14 cellular contexts compared by ENCODE assay signal in genomic region chr6:118207947-118208346, GRCh38.
"Had no signal": no experiment of that assay in that cellular context is flagged by ENCODE, and none has a peak within 500 bp of the region (broad histone marks: within the 10 kb centered on the region; RNA-seq: fewer than 3 reads in every experiment).

No MANE protein-coding gene starts in this region.

- H3K4me1 ChIP-seq: parathyroid adenoma, uterus had no signal

- H3K27ac ChIP-seq: brain microvascular endothelial cell, parathyroid adenoma, uterus, VCaP had no signal

- H2AFZ ChIP-seq: parathyroid adenoma had no signal

- H3K4me3 ChIP-seq: uterus had no signal

- H3K36me3 ChIP-seq: brain microvascular endothelial cell, uterus had no signal

- H3K36me3 Mint-ChIP-seq: activated naive CD8-positive, alpha-beta T cell treated with anti-CD3 and anti-CD28 coated beads for 36 hours had no signal

- H3K79me2 ChIP-seq: parathyroid adenoma had no signal

- H3K4me1 Mint-ChIP-seq: activated naive CD8-positive, alpha-beta T cell treated with anti-CD3 and anti-CD28 coated beads for 36 hours had no signal

- H3K4me3 Mint-ChIP-seq: activated CD8-positive, alpha-beta T cell treated with anti-CD3 and anti-CD28 coated beads for 36 hours; activated naive CD8-positive, alpha-beta T cell treated with anti-CD3 and anti-CD28 coated beads for 36 hours; activated T-cell treated with anti-CD3 and anti-CD28 coated beads, Interleukin-2, amount 50 U/mL, for 72 hours had no signal

- ATAC-seq: activated CD8-positive, alpha-beta T cell treated with anti-CD3 and anti-CD28 coated beads for 36 hours; activated T-cell treated with anti-CD3 and anti-CD28 coated beads, Interleukin-2, amount 50 U/mL, for 72 hours had no signal

- H3K9me3 ChIP-seq: uterus had no signal

- DNase-seq: activated CD4-positive, alpha-beta T cell treated with anti-CD3 and anti-CD28 coated beads for 4 hours; activated CD8-positive, alpha-beta memory T cell treated with anti-CD3 and anti-CD28 coated beads, Interleukin-2, amount 50 U/mL, for 4 hours; activated CD8-positive, alpha-beta T cell treated with anti-CD3 and anti-CD28 coated beads for 36 hours; activated gamma-delta T cell treated with Interleukin-2 at 50 U/mL for 16 hours; activated naive CD8-positive, alpha-beta T cell treated with anti-CD3 and anti-CD28 coated beads for 36 hours; activated T-cell treated with anti-CD3 and anti-CD28 coated beads, Interleukin-2, amount 50 U/mL, for 72 hours; brain microvascular endothelial cell; effector memory CD4-positive, alpha-beta T cell; hippocampal formation; stimulated activated CD4-positive, alpha-beta T cell treated with anti-CD3 and anti-CD28 coated beads, Interleukin-15, amount 100 ng/mL, for 24 hours; stimulated activated CD4-positive, alpha-beta T cell treated with anti-CD3 and anti-CD28 coated beads, Interleukin-4, amount 100 ng/mL, for 4 hours; uterus had no signal

- H3K27me3 ChIP-seq: brain microvascular endothelial cell, uterus had no signal

- H3K27ac Mint-ChIP-seq: activated CD8-positive, alpha-beta T cell treated with anti-CD3 and anti-CD28 coated beads for 36 hours; activated naive CD8-positive, alpha-beta T cell treated with anti-CD3 and anti-CD28 coated beads for 36 hours; activated T-cell treated with anti-CD3 and anti-CD28 coated beads, Interleukin-2, amount 50 U/mL, for 72 hours had no signal

- H3K9ac ChIP-seq: parathyroid adenoma had no signal

- H3K9me3 Mint-ChIP-seq: activated CD8-positive, alpha-beta T cell treated with anti-CD3 and anti-CD28 coated beads for 36 hours; activated naive CD8-positive, alpha-beta T cell treated with anti-CD3 and anti-CD28 coated beads for 36 hours; activated T-cell treated with anti-CD3 and anti-CD28 coated beads, Interleukin-2, amount 50 U/mL, for 72 hours had no signal
